15 cellular contexts compared by ENCODE assay signal in the genomic region with DNA sequence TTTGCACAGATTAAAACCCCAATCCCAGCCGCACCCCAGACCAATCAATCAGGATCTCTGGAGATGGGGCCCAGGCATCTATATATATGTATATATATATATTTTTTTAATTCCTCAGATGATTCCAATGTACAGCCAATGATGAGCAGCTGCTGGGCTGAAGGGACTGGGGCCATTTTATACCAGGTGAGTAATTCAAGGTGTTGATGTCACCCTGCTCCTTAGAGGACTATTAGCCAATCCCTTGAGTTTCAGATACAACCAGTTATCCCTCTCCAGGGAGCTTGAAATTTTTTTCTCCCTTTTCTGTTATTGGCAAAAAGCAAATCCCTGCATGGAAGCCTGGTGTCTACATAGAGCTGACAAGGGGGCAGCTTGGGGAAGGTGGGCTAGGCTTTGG. TPM values are rescaled to one million over a fixed set of nuclear protein-coding genes. Genes with fewer than 3 reads are reported as not detected.
A peak's percentile ranks its signal among the peaks of the same experiment; 100 is the strongest.
DNase-seq lines count a peak whose midpoint lies in the region; ATAC-seq, FAIRE-seq and TF ChIP-seq lines count a peak whose summit lies in the region.
"Had no signal": no experiment of that assay in that cellular context is flagged by ENCODE, and none has a peak within 500 bp of the region (broad histone marks: within the 10 kb centered on the region; RNA-seq: fewer than 3 reads in every experiment).

No MANE protein-coding gene starts in this region.

- H3K9ac ChIP-seq in HCT116 (ENCODE audit: low read length) (peak overlapping the region; percentile 56), keratinocyte (ENCODE audit: control insufficient read depth, extremely low read depth, insufficient read depth, low read length) (peak overlapping the region; percentile 31)
- H3K9ac ChIP-seq: neural progenitor cell had no signal

- no TSS peak for BruUV-seq in HCT116 (replicated peaks; lab: Mats Ljungman, UMichigan)

- no peaks in the 10 kb centered on the region; the same call in 1 of the 2 replicates for H3K9me2 ChIP-seq in HCT116 (ENCODE audit: insufficient read depth)

- H3K27me3 ChIP-seq in HCT116 (ENCODE audit: insufficient read depth, low read length) (no peaks in the 10 kb centered on the region), body of pancreas (no peaks in the 10 kb centered on the region), keratinocyte (ENCODE audit: control insufficient read depth, extremely low read depth, insufficient read depth, low read length) (no peaks in the 10 kb centered on the region), gastrocnemius medialis (no peaks in the 10 kb centered on the region), small intestine (ENCODE audit: control insufficient read depth in 2 of 2, insufficient read depth in 2 of 2, low read length in 2 of 2) (no peaks in the 10 kb centered on the region)
- H3K27me3 ChIP-seq: neural progenitor cell had no signal

- no peaks in the 10 kb centered on the region for H3K9me3 ChIP-seq in HCT116 (ENCODE audit: control insufficient read depth in 1 of 2, insufficient read depth in 1 of 2, low read depth in 1 of 2, low read length in 2 of 2)
- H3K9me3 ChIP-seq in body of pancreas: no peaks in the 10 kb centered on the region
- peaks cover 2% of the 10 kb centered on the region for H3K9me3 ChIP-seq in keratinocyte (ENCODE audit: control insufficient read depth, low read depth, low read length)
- H3K9me3 ChIP-seq in gastrocnemius medialis: no peaks in the 10 kb centered on the region
- H3K9me3 ChIP-seq in small intestine (ENCODE audit: control insufficient read depth, low read depth): no peaks in the 10 kb centered on the region

- TF ChIP-seq CTCF in HCT116 (IDR thresholded peaks at IDR 0.05 in 2 of 3, conservative IDR thresholded peaks at IDR 0.05 in 1 of 3; ENCODE audit: borderline replicate concordance in 1 of 3, insufficient read depth in 1 of 3, low read depth in 2 of 3, low read length in 2 of 3) (no peak), body of pancreas (IDR thresholded peaks at IDR 0.05) (no peak), keratinocyte (optimal IDR thresholded peaks at IDR 0.05 in 1 of 3, IDR thresholded peaks at IDR 0.05 in 1 of 3, conservative IDR thresholded peaks at IDR 0.05 in 1 of 3; ENCODE audit: extremely low read depth in 1 of 3, insufficient read depth in 2 of 3, low read length in 3 of 3) (no peak), gastrocnemius medialis (IDR thresholded peaks at IDR 0.05 in 4 of 5, conservative IDR thresholded peaks at IDR 0.05 in 1 of 5) (no peak)

- intact Hi-C loops in HCT116 (cut with micrococcal nuclease) (no loop called here), body of pancreas (cut with DNase I) (no loop called here), gastrocnemius medialis (cut with DNase I; ENCODE audit: low total_unique reads) (no loop called here)

- in situ Hi-C loops in gastrocnemius medialis (cut with MboI; ENCODE audit: low sequenced_read_pairs in 4 of 4): no loop called here

- dilution Hi-C loops in keratinocyte (cut with MboI; ENCODE audit: extremely low pct_ligation_motif_present, low sequenced_read_pairs): no loop called here

- H3K4me3 ChIP-seq in HCT116 (replicated peaks in 1 of 2; ENCODE audit: low read depth in 1 of 2, low read length in 2 of 2) (peak overlapping the region in 1 of 2 experiments; percentile 12; a peak in 1 of 4 replicates), body of pancreas (no peak overlapping the region), keratinocyte (ENCODE audit: control insufficient read depth in 2 of 3, extremely low read depth in 1 of 3, insufficient read depth in 2 of 3, low read depth in 1 of 3, low read length in 3 of 3) (no peak overlapping the region), gastrocnemius medialis (no peak overlapping the region), small intestine (ENCODE audit: low read depth in 1 of 2, low read length in 2 of 2) (no peak overlapping the region)
- H3K4me3 ChIP-seq: neural progenitor cell had no signal

- TF ChIP-seq RAD21 in HCT116 (IDR thresholded peaks at IDR 0.05; ENCODE audit: low read depth): no peak

- ATAC-seq in HCT116: peak; percentile 52
- ATAC-seq in body of pancreas: no peak
- no peak for ATAC-seq in gastrocnemius medialis
- no peak for ATAC-seq in HG03469 (IDR thresholded peaks at IDR 0.05; ENCODE audit: unreplicated experiment)
- ATAC-seq in HG03097 (IDR thresholded peaks at IDR 0.05; ENCODE audit: low FRiP score, unreplicated experiment): no peak
- ATAC-seq: activated T-helper 17 cell treated with anti-CD3 and anti-CD28 coated beads, Interleukin-2, amount 50 U/mL, for 72 hours had no signal

- H3K4me1 ChIP-seq in HCT116 (ENCODE audit: control insufficient read depth in 1 of 2, insufficient read depth in 2 of 2, low read length in 2 of 2) (peaks cover 36 to 74% of the 10 kb centered on the region in 2 experiments), body of pancreas (peaks cover 7% of the 10 kb centered on the region), keratinocyte (ENCODE audit: control insufficient read depth, extremely low read depth, insufficient read depth, low read length) (peaks cover 39% of the 10 kb centered on the region), gastrocnemius medialis (peaks cover 13 to 21% of the 10 kb centered on the region in 2 donors), small intestine (ENCODE audit: control insufficient read depth in 2 of 2, insufficient read depth in 1 of 2, low read depth in 1 of 2, low read length in 1 of 2) (no peaks in the 10 kb centered on the region)
- H3K4me1 ChIP-seq: neural progenitor cell had no signal

- H3K4me2 ChIP-seq in HCT116 (ENCODE audit: low read length) (peak overlapping the region; percentile 63), keratinocyte (ENCODE audit: control insufficient read depth, extremely low read depth, insufficient read depth, low read depth, low read length) (peak overlapping the region; percentile 94)
- H3K4me2 ChIP-seq: neural progenitor cell had no signal

- WGBS in body of pancreas, 2 donors: 91 to 100% methylated on average over 1 of the region's 1 CpG
- WGBS in small intestine, 3 donors: 89 to 100% (median 91%) methylated on average over 1 of the region's 1 CpG

- H3K36me3 ChIP-seq in HCT116 (ENCODE audit: control insufficient read depth in 1 of 2, insufficient read depth in 2 of 2, low read length in 2 of 2): no peaks in the 10 kb centered on the region
- H3K36me3 ChIP-seq in body of pancreas (replicated peaks in 1 of 2; ENCODE audit: insufficient read depth in 1 of 2, low read depth in 2 of 2): no peaks in the 10 kb centered on the region
- no peaks in the 10 kb centered on the region for H3K36me3 ChIP-seq in keratinocyte (ENCODE audit: control insufficient read depth in 2 of 2, extremely low read depth in 1 of 2, insufficient read depth in 2 of 2, low read length in 2 of 2)
- H3K36me3 ChIP-seq in gastrocnemius medialis: no peaks in the 10 kb centered on the region
- H3K36me3 ChIP-seq in small intestine (ENCODE audit: control insufficient read depth in 2 of 2, insufficient read depth in 2 of 2, low read length in 2 of 2): no peaks in the 10 kb centered on the region
- H3K36me3 ChIP-seq: neural progenitor cell had no signal

- RAD21 ChIA-PET in HCT116 (lab: Charles Lee; ENCODE audit: low non-redundant PET in 1 of 2, low total read pairs in 2 of 2, uncharacterized antibody in 2 of 2, unreplicated experiment in 2 of 2): interaction anchor here in 1 of 2 experiments (0.6 kb wide), 1 partner anchor 18 kb away, joined by 3 read pairs; no protein-coding TSS in a partner anchor

- H3K27ac ChIP-seq in HCT116 (ENCODE audit: low read depth, low read length) (peak overlapping the region; percentile 95), body of pancreas (peak overlapping the region in 3 of 4 donors; percentile 32 to 64 (median 61)), keratinocyte (ENCODE audit: control insufficient read depth, insufficient read depth, low read length) (peak overlapping the region; percentile 95), gastrocnemius medialis (peak overlapping the region; percentile 59 to 79 (median 70)), small intestine (ENCODE audit: low read depth in 1 of 2, low read length in 1 of 2) (peak overlapping the region in 1 of 2 donors; percentile 75)
- H3K27ac ChIP-seq: neural progenitor cell had no signal

- no peaks in the 10 kb centered on the region for H3K79me2 ChIP-seq in HCT116 (ENCODE audit: insufficient read depth, low read length)
- H3K79me2 ChIP-seq in keratinocyte (ENCODE audit: control insufficient read depth, insufficient read depth, low read length): no peaks in the 10 kb centered on the region

- H3K9me1 ChIP-seq in keratinocyte (ENCODE audit: control insufficient read depth, extremely low read depth, insufficient read depth, low read length): no peaks in the 10 kb centered on the region

- CTCF ChIA-PET in HCT116 (lab: Charles Lee): no interaction called here

- H4K20me1 ChIP-seq in HCT116 (ENCODE audit: insufficient read depth): no peaks in the 10 kb centered on the region
- H4K20me1 ChIP-seq in keratinocyte (ENCODE audit: control insufficient read depth, extremely low read depth, insufficient read depth, low read length): no peaks in the 10 kb centered on the region

- H2AFZ ChIP-seq in HCT116 (ENCODE audit: low read depth, low read length, poor library complexity, severe bottlenecking) (peak overlapping the region; percentile 22), keratinocyte (ENCODE audit: control insufficient read depth, low read length) (no peak overlapping the region)
- H2AFZ ChIP-seq: neural progenitor cell had no signal

- POLR2A ChIA-PET in HCT116 (lab: Charles Lee): interaction anchor here (0.6 to 1.0 kb wide), 3 partner anchors 8 to 59 kb away, joined by 3 to 4 read pairs (median 3); no protein-coding TSS in a partner anchor

- DNase-seq in HCT116 (ENCODE audit: low read depth, low spot score) (no peak), body of pancreas (no peak), keratinocyte (ENCODE audit: low read depth, low spot score) (peak; percentile 46), gastrocnemius medialis (no peak), small intestine (no peak), erythroblast (lab: John Stamatoyannopoulos, UW) (no peak)
- DNase-seq: activated CD4-positive, alpha-beta T cell treated with anti-CD3 and anti-CD28 coated beads, Interleukin-2, amount 50 U/mL, for 1 hour; NCI-H2171 had no signal

- TF ChIP-seq POLR2A in HCT116 (IDR thresholded peaks at IDR 0.05; ENCODE audit: borderline replicate concordance, extremely low read depth, insufficient read depth, insufficient read length) (no peak), body of pancreas (IDR thresholded peaks at IDR 0.05) (no peak), gastrocnemius medialis (IDR thresholded peaks at IDR 0.05) (no peak), erythroblast (IDR thresholded peaks at IDR 0.05; ENCODE audit: low read length) (no peak)

- FAIRE-seq in keratinocyte (lab: Jason Lieb, UNC) (peak; percentile 63), small intestine (lab: Jason Lieb, UNC) (no peak)
- FAIRE-seq: GM12892, H1, islet of Langerhans had no signal

RNA-seq across cellular contexts. Expression of gene MCFD2, which starts 59.8 kb away (rescaled TPM):
- total RNA-seq in HCT116 (2021; ENCODE audit: unreplicated experiment) (73.9 TPM), body of pancreas (10 to 100 TPM; 42.2 to 73.7 TPM), gastrocnemius medialis (100 to 1,000 TPM in 3 of 4 donors, 10 to 100 TPM in 1; 87.9 to 182 (median 106) TPM)
- polyA plus RNA-seq in HCT116 (2012): 57.7 and 60.5 TPM in 2 replicates
- polyA plus RNA-seq in keratinocyte (77.7 to 132 TPM (median 79.3 TPM) in 3 replicates), small intestine (10 to 100 TPM; 20.8 to 45.0 (median 21.3) TPM)
- polyA plus RNA-seq in keratinocyte (2011; ENCODE audit: low read depth): 37.1 TPM
- polyA plus RNA-seq in keratinocyte (2011; cell fraction: cytosol; rRNA removed): 47.2 and 86.9 TPM in 2 replicates
- 66.7 and 79.6 TPM in 2 replicates for polyA plus RNA-seq in keratinocyte (2011; cell fraction: nucleus; rRNA removed)
- polyA plus RNA-seq in keratinocyte (2012; ENCODE audit: low replicate concordance): 32.9 and 72.5 TPM in 2 replicates
- polyA minus RNA-seq in keratinocyte: 67.9 to 134 TPM (median 90.8 TPM) in 3 replicates
- polyA minus RNA-seq in keratinocyte (2011; cell fraction: cytosol; rRNA and poly(A)+ RNA removed): 61.0 TPM
- 59.9 and 90.0 TPM in 2 replicates for polyA minus RNA-seq in keratinocyte (2011; cell fraction: nucleus; rRNA and poly(A)+ RNA removed)
